In the genomic region with DNA sequence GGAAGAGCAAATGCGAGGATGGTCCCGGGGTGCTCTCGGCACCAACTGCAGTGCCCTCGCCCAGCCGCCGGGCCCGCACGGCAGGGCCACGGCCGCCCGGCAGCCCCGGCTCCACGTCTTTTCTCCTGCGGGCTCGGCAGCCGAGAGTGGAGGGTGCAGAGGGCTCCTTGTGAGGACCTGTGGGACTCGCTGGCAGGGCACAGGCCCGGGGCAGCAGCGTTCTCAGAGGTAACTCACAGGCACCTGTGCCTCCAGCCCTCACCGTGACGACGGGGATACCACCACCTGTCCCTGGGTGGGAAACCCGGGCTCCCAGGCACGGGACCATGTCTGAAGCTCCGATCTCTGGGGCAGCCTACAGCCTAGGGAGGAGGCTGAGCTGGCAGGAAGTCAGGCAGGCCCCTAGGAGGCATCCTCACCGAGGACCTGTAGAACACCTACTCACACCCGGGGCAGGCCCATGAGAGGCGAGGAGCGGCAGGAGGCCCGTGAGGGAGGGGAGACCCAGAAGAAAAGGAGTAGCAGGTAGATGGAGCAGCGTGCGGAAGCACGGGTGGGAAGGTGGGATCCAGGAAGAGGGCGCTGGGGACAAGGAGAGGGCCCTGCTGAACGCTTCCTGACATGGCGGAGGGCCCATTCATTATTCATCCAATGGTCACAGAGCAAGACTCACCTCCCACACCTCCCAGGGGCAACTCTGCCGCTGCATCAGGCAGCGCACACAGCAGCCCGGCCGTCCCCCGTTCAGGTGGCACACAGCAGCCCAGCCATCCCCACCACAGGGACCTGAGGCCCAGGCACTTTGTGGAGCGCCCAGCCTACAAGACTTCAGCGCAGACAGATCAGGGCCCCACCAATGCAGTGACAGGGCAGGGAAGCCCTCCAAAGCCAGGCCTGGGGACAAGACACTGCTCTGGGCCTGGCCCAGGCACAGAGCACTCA, we compare ENCODE assay signal across 23 cellular contexts.
A peak's percentile ranks its signal among the peaks of the same experiment; 100 is the strongest.
DNase-seq lines count a peak whose midpoint lies in the region; ATAC-seq and TF ChIP-seq lines count a peak whose summit lies in the region.
"Had no signal": no experiment of that assay in that cellular context is flagged by ENCODE, and none has a peak within 500 bp of the region (broad histone marks: within the 10 kb centered on the region; RNA-seq: fewer than 3 reads in every experiment).

No MANE protein-coding gene starts in this region.

- H3K36me3 ChIP-seq in BLaER1 treated with 17β-estradiol and CSF1 and Interleukin-3, amounts not matched to agents 10 nM and 100 nM = peaks cover 3 to 28% (median 13%) of the 10 kb centered on the region in 11 experiments; a peak in 14 of 22 replicates
- H3K36me3 ChIP-seq in mesenchymal stem cell (ENCODE audit: control insufficient read depth in 1 of 2, insufficient read depth in 2 of 2, low read depth in 1 of 2, low read length in 2 of 2) = peaks cover 8 to 44% of the 10 kb centered on the region in 2 experiments
- H3K36me3 ChIP-seq: colonic mucosa, right lobe of liver had no signal

- H3K18ac ChIP-seq in mesenchymal stem cell (ENCODE audit: low read depth in 1 of 2, low read length in 2 of 2) = no peak overlapping the region

- H3K27me3 ChIP-seq in BLaER1 treated with 17β-estradiol and CSF1 and Interleukin-3, amounts not matched to agents 10 nM and 100 nM = peaks cover 0 to 5% (median 0%) of the 10 kb centered on the region in 11 experiments; a peak in 2 of 22 replicates
- H3K27me3 ChIP-seq in CD4-positive, alpha-beta T cell (ENCODE audit: control insufficient read depth, insufficient read depth, low read length) = no peaks in the 10 kb centered on the region
- H3K27me3 ChIP-seq in mesenchymal stem cell (ENCODE audit: control insufficient read depth in 1 of 2, insufficient read depth in 1 of 2, low read length in 2 of 2) = no peaks in the 10 kb centered on the region
- H3K27me3 ChIP-seq: body of pancreas, colonic mucosa, heart right ventricle, right lobe of liver, tibial artery had no signal

- H2AK5ac ChIP-seq in mesenchymal stem cell (ENCODE audit: low read length, severe bottlenecking) = no peak overlapping the region

- H3K23ac ChIP-seq in mesenchymal stem cell (ENCODE audit: low read length in 2 of 2) = no peak overlapping the region

- POLR2A ChIA-PET in CD4-positive, alpha-beta T cell (lab: Charles Lee) = no interaction called here
- POLR2A ChIA-PET in activated CD8-positive, alpha-beta T cell treated with anti-CD3 and anti-CD28 coated beads for 36 hours (lab: Charles Lee) = no interaction called here

- H2BK120ac ChIP-seq in mesenchymal stem cell (ENCODE audit: low read depth, low read length) = no peak overlapping the region

- peak overlapping the region in 10 of 11 experiments; percentile 76 to 89 (median 86); a peak in 20 of 22 replicates for H3K4me2 ChIP-seq in BLaER1 treated with 17β-estradiol and CSF1 and Interleukin-3, amounts not matched to agents 10 nM and 100 nM
- no peak overlapping the region for H3K4me2 ChIP-seq in mesenchymal stem cell (ENCODE audit: low read length, poor library complexity, severe bottlenecking)

- no peak overlapping the region for H2AFZ ChIP-seq in mesenchymal stem cell (ENCODE audit: low read depth, low read length)

- H3K4me1 ChIP-seq in BLaER1 treated with 17β-estradiol and CSF1 and Interleukin-3, amounts not matched to agents 10 nM and 100 nM = peaks cover 19 to 64% (median 41%) of the 10 kb centered on the region in 10 experiments
- no peaks in the 10 kb centered on the region for H3K4me1 ChIP-seq in mesenchymal stem cell (ENCODE audit: control insufficient read depth, insufficient read depth, low read depth, low read length)
- H3K4me1 ChIP-seq: body of pancreas, colonic mucosa, tibial artery had no signal

- no peak overlapping the region for H3K4me3 Mint-ChIP-seq in CD4-positive, alpha-beta T cell
- H3K4me3 Mint-ChIP-seq in activated CD8-positive, alpha-beta T cell treated with anti-CD3 and anti-CD28 coated beads for 36 hours = no peak overlapping the region
- H3K4me3 Mint-ChIP-seq: stimulated activated naive B cell treated with anti-CD40 and anti-IgM and Interleukin-4, amounts not matched to agents 10 μg/mL and 1 μg/mL and 100 μg/mL, for 72 hours had no signal

- no peak for ATAC-seq in CD4-positive, alpha-beta T cell (ENCODE audit: poor library complexity)
- peak; percentile 52 for ATAC-seq in activated CD8-positive, alpha-beta T cell treated with anti-CD3 and anti-CD28 coated beads for 36 hours
- no peak for ATAC-seq in Right ventricle myocardium inferior
- ATAC-seq: body of pancreas; stimulated activated naive B cell treated with anti-CD40 and anti-IgM and Interleukin-4, amounts not matched to agents 10 μg/mL and 1 μg/mL and 100 μg/mL, for 72 hours had no signal

- no peak overlapping the region for H2BK5ac ChIP-seq in mesenchymal stem cell (ENCODE audit: low read depth, low read length, poor library complexity, severe bottlenecking)

- H4K91ac ChIP-seq in mesenchymal stem cell (ENCODE audit: low read length) = no peak overlapping the region

- H3K4me3 ChIP-seq in BLaER1 treated with 17β-estradiol and CSF1 and Interleukin-3, amounts not matched to agents 10 nM and 100 nM = no peak overlapping the region
- peak overlapping the region in 1 of 2 experiments; percentile 4 for H3K4me3 ChIP-seq in mesenchymal stem cell (ENCODE audit: insufficient read depth in 1 of 2, low read depth in 1 of 2, low read length in 2 of 2)
- H3K4me3 ChIP-seq: body of pancreas, colonic mucosa, heart right ventricle, right lobe of liver, tibial artery had no signal

- no peak overlapping the region for H3K4ac ChIP-seq in mesenchymal stem cell (ENCODE audit: low read depth in 1 of 2, low read length in 2 of 2)

- peaks cover 22 to 81% (median 65%) of the 10 kb centered on the region in 11 experiments; a peak in 19 of 22 replicates for H4K20me1 ChIP-seq in BLaER1 treated with 17β-estradiol and CSF1 and Interleukin-3, amounts not matched to agents 10 nM and 100 nM

- peak overlapping the region in 2 of 11 experiments; percentile 31 to 61; a peak in 2 of 22 replicates for H3K27ac ChIP-seq in BLaER1 treated with 17β-estradiol and CSF1 and Interleukin-3, amounts not matched to agents 10 nM and 100 nM
- peak overlapping the region; percentile 17 for H3K27ac ChIP-seq in CD4-positive, alpha-beta T cell (ENCODE audit: low read depth, low read length)
- H3K27ac ChIP-seq in mesenchymal stem cell (ENCODE audit: low read length, poor library complexity, severe bottlenecking) = no peak overlapping the region
- H3K27ac ChIP-seq: body of pancreas, colonic mucosa, right lobe of liver, tibial artery, VCaP had no signal

- no peak overlapping the region for H2BK12ac ChIP-seq in mesenchymal stem cell (ENCODE audit: low read length in 2 of 2)

- no peaks in the 10 kb centered on the region for H3K27me3 Mint-ChIP-seq in CD4-positive, alpha-beta T cell
- no peaks in the 10 kb centered on the region for H3K27me3 Mint-ChIP-seq in activated CD8-positive, alpha-beta T cell treated with anti-CD3 and anti-CD28 coated beads for 36 hours
- H3K27me3 Mint-ChIP-seq: stimulated activated naive B cell treated with anti-CD40 and anti-IgM and Interleukin-4, amounts not matched to agents 10 μg/mL and 1 μg/mL and 100 μg/mL, for 72 hours; T-cell had no signal

- 96% methylated on average over 43 of the region's 43 CpGs for WGBS in mesenchymal stem cell

- H3K79me1 ChIP-seq in mesenchymal stem cell (replicated peaks; ENCODE audit: low read length, poor library complexity, severe bottlenecking) = peaks cover 14% of the 10 kb centered on the region

- peaks cover 38% of the 10 kb centered on the region for H3K4me1 Mint-ChIP-seq in CD4-positive, alpha-beta T cell (ENCODE audit: low read depth)
- H3K4me1 Mint-ChIP-seq in activated CD8-positive, alpha-beta T cell treated with anti-CD3 and anti-CD28 coated beads for 36 hours (ENCODE audit: low read depth) = peaks cover 25% of the 10 kb centered on the region

- H3K9ac ChIP-seq in BLaER1 treated with 17β-estradiol and CSF1 and Interleukin-3, amounts not matched to agents 10 nM and 100 nM = no peak overlapping the region; a peak in 2 of 22 replicates
- no peak overlapping the region for H3K9ac ChIP-seq in mesenchymal stem cell (ENCODE audit: low read length)

- peak overlapping the region; percentile 91 for H3K27ac Mint-ChIP-seq in CD4-positive, alpha-beta T cell
- peak overlapping the region; percentile 76 for H3K27ac Mint-ChIP-seq in activated CD8-positive, alpha-beta T cell treated with anti-CD3 and anti-CD28 coated beads for 36 hours

- no peaks in the 10 kb centered on the region for H3K36me3 Mint-ChIP-seq in CD4-positive, alpha-beta T cell (ENCODE audit: low read depth)
- peaks cover 6% of the 10 kb centered on the region for H3K36me3 Mint-ChIP-seq in activated CD8-positive, alpha-beta T cell treated with anti-CD3 and anti-CD28 coated beads for 36 hours (ENCODE audit: low read depth)

- H3K9me3 ChIP-seq in BLaER1 treated with 17β-estradiol and CSF1 and Interleukin-3, amounts not matched to agents 10 nM and 100 nM (replicated peaks in 1 of 11) = no peaks in the 10 kb centered on the region
- H3K9me3 ChIP-seq in CD4-positive, alpha-beta T cell (ENCODE audit: control insufficient read depth, low read length) = no peaks in the 10 kb centered on the region
- H3K9me3 ChIP-seq in mesenchymal stem cell (ENCODE audit: control insufficient read depth, low read length) = no peaks in the 10 kb centered on the region
- H3K9me3 ChIP-seq: body of pancreas, colonic mucosa, heart right ventricle, right lobe of liver, tibial artery had no signal

- CTCF ChIA-PET in CD4-positive, alpha-beta T cell (lab: Charles Lee) = no interaction called here
- CTCF ChIA-PET in activated CD8-positive, alpha-beta T cell treated with anti-CD3 and anti-CD28 coated beads for 36 hours (lab: Charles Lee) = no interaction called here

- H4K8ac ChIP-seq in mesenchymal stem cell (ENCODE audit: low read length) = peak overlapping the region; percentile 19

- intact Hi-C loops in CD4-positive, alpha-beta T cell (cut with DNase I, micrococcal nuclease) = loop anchor here (5.0 to 10.0 kb wide), 2 partner anchors 47 to 61 kb away; no protein-coding TSS in a partner anchor
- intact Hi-C loops in activated CD8-positive, alpha-beta T cell treated with anti-CD3 and anti-CD28 coated beads for 36 hours (cut with micrococcal nuclease) = no loop called here
- intact Hi-C loops in Right ventricle myocardium inferior (cut with DNase I) = no loop called here

- DNase-seq in CD4-positive, alpha-beta T cell = peak in 1 of 10 experiments; percentile 8
- DNase-seq in activated CD8-positive, alpha-beta T cell treated with anti-CD3 and anti-CD28 coated beads for 36 hours = peak; percentile 36
- DNase-seq in mesenchymal stem cell = no peak
- DNase-seq in NCI-H1092 (lab: John Stamatoyannopoulos, UW) = no peak
- no peak for DNase-seq in CD1c-positive myeloid dendritic cell (ENCODE audit: extremely low spot score)
- no peak for DNase-seq in Right ventricle myocardium inferior (ENCODE audit: missing footprints)
- DNase-seq: activated gamma-delta T cell treated with Interleukin-2 at 50 U/mL for 16 hours; AML-193; body of pancreas; colonic mucosa; HCEC 1CT; immature natural killer cell; MM.1S; NCI-H748 treated with DMSO at 0.1 percent for 48 hours; SHP77 treated with DMSO at 0.1 percent for 48 hours; stimulated activated CD4-positive, alpha-beta T cell treated with anti-CD3 and anti-CD28 coated beads, Interleukin-15, amount 100 ng/mL, for 24 hours; stimulated activated naive B cell treated with anti-CD40 and anti-IgM and Interleukin-4, amounts not matched to agents 10 μg/mL and 1 μg/mL and 100 μg/mL, for 72 hours; tibial artery had no signal

- no peak for TF ChIP-seq CTCF in CD4-positive, alpha-beta T cell (IDR thresholded peaks at IDR 0.05)
- TF ChIP-seq CTCF in activated CD8-positive, alpha-beta T cell treated with anti-CD3 and anti-CD28 coated beads for 36 hours (IDR thresholded peaks at IDR 0.05) = no peak

- H2BK15ac ChIP-seq in mesenchymal stem cell (ENCODE audit: low read depth, poor library complexity, severe bottlenecking) = no peak overlapping the region

- no peak overlapping the region for H3K14ac ChIP-seq in mesenchymal stem cell (ENCODE audit: low read length in 2 of 2)

- H3K9me3 Mint-ChIP-seq in CD4-positive, alpha-beta T cell = no peaks in the 10 kb centered on the region
- no peaks in the 10 kb centered on the region for H3K9me3 Mint-ChIP-seq in activated CD8-positive, alpha-beta T cell treated with anti-CD3 and anti-CD28 coated beads for 36 hours
- H3K9me3 Mint-ChIP-seq: immature natural killer cell; stimulated activated naive B cell treated with anti-CD40 and anti-IgM and Interleukin-4, amounts not matched to agents 10 μg/mL and 1 μg/mL and 100 μg/mL, for 72 hours; T-cell had no signal

Comparison
In these comparisons a context has a peak if more than half of its experiments do, and no peak if none do; other contexts are left out.
1. intact Hi-C loops: an anchor here in CD4-positive, alpha-beta T cell (5.0 to 10.0 kb wide); none called in activated CD8-positive, alpha-beta T cell treated with anti-CD3 and anti-CD28 coated beads for 36 hours and Right ventricle myocardium inferior.